Comparison of ENCODE assay signal across 21 cellular contexts in genomic region chr16:76386784-76387183, GRCh38.
DNase-seq lines count a peak whose midpoint lies in the region; ATAC-seq and TF ChIP-seq lines count a peak whose summit lies in the region.
"Had no signal": no experiment of that assay in that cellular context is flagged by ENCODE, and none has a peak within 500 bp of the region (broad histone marks: within the 10 kb centered on the region; RNA-seq: fewer than 3 reads in every experiment).

No MANE protein-coding gene starts in this region.

- H3K27me3 ChIP-seq in gastroesophageal sphincter = no peaks in the 10 kb centered on the region
- H3K27me3 ChIP-seq in prostate gland (replicated peaks; ENCODE audit: insufficient read depth) = no peaks in the 10 kb centered on the region
- H3K27me3 ChIP-seq: sigmoid colon had no signal

- H3K4me3 ChIP-seq in gastroesophageal sphincter (no peak overlapping the region), prostate gland (no peak overlapping the region)
- H3K4me3 ChIP-seq: GM23248, sigmoid colon, SK-N-MC had no signal

- intact Hi-C loops in prostate gland (cut with DNase I) = no loop called here

- H3K27ac ChIP-seq in gastroesophageal sphincter = no peak overlapping the region
- H3K27ac ChIP-seq in prostate gland = no peak overlapping the region
- H3K27ac ChIP-seq: GM23248, HL-60, sigmoid colon, SK-N-MC had no signal

- no peak for TF ChIP-seq EP300 in gastroesophageal sphincter (IDR thresholded peaks at IDR 0.05)

- no peak for TF ChIP-seq POLR2A in gastroesophageal sphincter (IDR thresholded peaks at IDR 0.05)
- no peak for TF ChIP-seq POLR2A in prostate gland (IDR thresholded peaks at IDR 0.05)

- H3K9me3 ChIP-seq in gastroesophageal sphincter (no peaks in the 10 kb centered on the region), prostate gland (no peaks in the 10 kb centered on the region)
- H3K9me3 ChIP-seq: sigmoid colon had no signal

- DNase-seq in COLO829 (ENCODE audit: low spot score) = peak; percentile 1
- DNase-seq in NOMO-1 treated with DMSO at 0.1 percent for 48 hours (lab: John Stamatoyannopoulos, UW; ENCODE audit: unreplicated experiment) = peak; percentile 47
- DNase-seq in astrocyte of the hippocampus (ENCODE audit: low read depth, low spot score) = peak; percentile 29
- DNase-seq in prostate gland (ENCODE audit: low spot score) = no peak
- no peak for DNase-seq in DMS 273 treated with DMSO at 0.1 percent for 48 hours (lab: John Stamatoyannopoulos, UW)
- DNase-seq in middle frontal gyrus (ENCODE audit: extremely low spot score, low spot score) = no peak
- DNase-seq: activated CD4-positive, alpha-beta T cell treated with anti-CD3 and anti-CD28 coated beads, Interleukin-2, amount 50 U/mL, for 48 hours; activated T-cell treated with anti-CD3 and anti-CD28 coated beads, Interleukin-2, amount 50 U/mL, for 24 hours; GDM1; GM23248; head of caudate nucleus; KBM-7; NCI-H146; NCI-H2227 treated with DMSO at 0.1 percent for 48 hours; nucleus accumbens; sigmoid colon; stimulated activated CD4-positive, alpha-beta T cell treated with anti-CD3 and anti-CD28 coated beads, Interleukin-1b, Interleukin-23, amount 100 ng/mL, for 48 hours had no signal

- H3K36me3 ChIP-seq in gastroesophageal sphincter (no peaks in the 10 kb centered on the region), prostate gland (no peaks in the 10 kb centered on the region)
- H3K36me3 ChIP-seq: sigmoid colon had no signal

- ATAC-seq in gastroesophageal sphincter (peak; percentile 72), GM19452 (IDR thresholded peaks at IDR 0.05; ENCODE audit: unreplicated experiment) (no peak)

- H3K4me1 ChIP-seq in gastroesophageal sphincter = no peaks in the 10 kb centered on the region
- no peaks in the 10 kb centered on the region for H3K4me1 ChIP-seq in prostate gland (replicated peaks)
- H3K4me1 ChIP-seq: sigmoid colon had no signal

- TF ChIP-seq CTCF in gastroesophageal sphincter (IDR thresholded peaks at IDR 0.05) = no peak
- TF ChIP-seq CTCF in prostate gland (IDR thresholded peaks at IDR 0.05) = no peak

Comparison
In these comparisons a context has a peak if more than half of its experiments do, and no peak if none do; other contexts are left out.
1. DNase-seq: peak in COLO829 (single experiment), NOMO-1 treated with DMSO at 0.1 percent for 48 hours (single experiment) and astrocyte of the hippocampus (single experiment); none in prostate gland (single experiment), DMS 273 treated with DMSO at 0.1 percent for 48 hours (single experiment) and middle frontal gyrus (single experiment).